11 cellular contexts compared by ENCODE assay signal in the genomic region with DNA sequence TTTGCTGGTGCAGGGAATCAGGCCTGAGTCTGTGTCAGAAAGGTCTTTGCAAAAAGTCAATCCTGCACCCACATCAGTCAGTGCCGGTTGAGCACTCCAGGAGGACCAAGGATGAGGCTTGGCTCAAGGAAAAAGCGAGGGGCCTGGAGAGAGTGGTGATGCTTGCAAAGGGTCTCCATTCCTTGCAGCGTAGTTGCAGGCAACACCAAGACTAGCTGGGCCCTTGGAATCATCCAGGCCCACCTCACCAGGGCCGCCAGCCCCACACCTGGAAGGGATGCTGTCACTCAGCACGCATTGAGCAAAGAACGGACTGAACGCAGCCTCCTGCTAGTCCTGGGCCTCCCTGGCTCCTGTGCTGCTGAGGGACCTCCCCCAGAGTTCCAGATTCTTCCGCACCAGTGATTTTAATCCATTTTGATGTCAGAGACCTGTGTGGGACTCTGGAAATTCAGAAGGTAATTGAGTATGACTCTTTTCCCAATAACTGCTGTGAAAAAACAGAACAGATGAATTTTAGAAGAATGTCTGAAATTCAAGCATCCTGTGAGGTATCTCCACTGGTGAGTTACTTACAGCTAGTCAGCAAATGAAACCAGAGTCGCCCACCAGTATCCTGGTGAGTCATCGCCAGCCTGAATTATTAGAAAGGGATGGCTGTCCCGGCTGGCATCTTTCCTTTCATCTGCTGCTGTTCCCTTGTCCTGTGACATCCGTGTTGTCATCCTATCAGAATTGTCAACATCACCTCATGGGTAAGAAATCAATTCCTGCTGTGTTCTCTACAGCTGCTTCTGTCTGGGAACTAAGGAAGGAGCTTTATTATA.
A peak's percentile ranks its signal among the peaks of the same experiment; 100 is the strongest.
DNase-seq lines count a peak whose midpoint lies in the region; FAIRE-seq and TF ChIP-seq lines count a peak whose summit lies in the region.
"Had no signal": no experiment of that assay in that cellular context is flagged by ENCODE, and none has a peak within 500 bp of the region (broad histone marks: within the 10 kb centered on the region; RNA-seq: fewer than 3 reads in every experiment).

No MANE protein-coding gene starts in this region.

- H2BK20ac ChIP-seq in H1 (ENCODE audit: low read length) = no peak overlapping the region

- no peak overlapping the region for H3K14ac ChIP-seq in H1 (ENCODE audit: insufficient read length)

- BruUV-seq in OCI-LY7 (replicated peaks; lab: Mats Ljungman, UMichigan) = no TSS peak

- H3K27ac ChIP-seq in H1 (ENCODE audit: low read depth, low read length) (no peak overlapping the region), OCI-LY7 (ENCODE audit: low read depth, low read length, poor library complexity, severe bottlenecking) (no peak overlapping the region)

- H3K79me2 ChIP-seq in H1 (ENCODE audit: control insufficient read depth in 1 of 2, insufficient read depth in 2 of 2, low read length in 2 of 2) (no peaks in the 10 kb centered on the region), OCI-LY7 (ENCODE audit: insufficient read depth, low read depth, low read length) (no peaks in the 10 kb centered on the region)

- H2AK5ac ChIP-seq in H1 (ENCODE audit: low read depth, low read length) = no peak overlapping the region

- TF ChIP-seq CTCF in AG10803 (conservative IDR thresholded peaks at IDR 0.05; ENCODE audit: low read length) = no peak
- TF ChIP-seq CTCF in H1 (IDR thresholded peaks at IDR 0.05; ENCODE audit: control extremely low read depth in 1 of 3, insufficient read depth in 1 of 3, low read depth in 1 of 3, low read length in 3 of 3) = no peak
- TF ChIP-seq CTCF in OCI-LY7 (conservative IDR thresholded peaks at IDR 0.05; ENCODE audit: low read length) = no peak

- H3K23ac ChIP-seq in H1 (ENCODE audit: insufficient read length) = no peak overlapping the region

- POLR2A ChIA-PET in H1 (lab: Charles Lee; ENCODE audit: partially characterized antibody) = interaction anchor here (1.2 kb wide), 1 partner anchor 103 kb away, joined by 3 read pairs; no protein-coding TSS in a partner anchor
- POLR2A ChIA-PET in OCI-LY7 (lab: Charles Lee) = no interaction called here

- H4K8ac ChIP-seq in H1 (ENCODE audit: extremely low read depth, insufficient read depth, low read length) = no peak overlapping the region

- no peak overlapping the region for H4K5ac ChIP-seq in H1 (ENCODE audit: insufficient read length, low read depth, low read length)

- H2BK120ac ChIP-seq in H1 (replicated peaks; ENCODE audit: low read depth, low read length) = no peak overlapping the region

- CTCF ChIA-PET in H1 (lab: Charles Lee; ENCODE audit: partially characterized antibody) (interaction anchor here (1.0 kb wide), 1 partner anchor 23 kb away, joined by 3 read pairs; no protein-coding TSS in a partner anchor), OCI-LY7 (lab: Charles Lee; ENCODE audit: unreplicated experiment) (no interaction called here)

- H3K9me3 ChIP-seq in MG63 = no peaks in the 10 kb centered on the region
- H3K9me3 ChIP-seq in H1 (ENCODE audit: insufficient read depth in 2 of 2, low read depth in 1 of 2, low read length in 1 of 2) = no peaks in the 10 kb centered on the region
- H3K9me3 ChIP-seq in OCI-LY7 (ENCODE audit: low read length) = no peaks in the 10 kb centered on the region

- H3K27me3 ChIP-seq in MG63 (no peaks in the 10 kb centered on the region), H1 (replicated peaks in 1 of 4; ENCODE audit: control insufficient read depth in 3 of 4, extremely low read depth in 1 of 4, insufficient read depth in 3 of 4, low read length in 3 of 4) (no peaks in the 10 kb centered on the region; a peak in 1 of 7 replicates)

- FAIRE-seq in H1 (lab: Jason Lieb, UNC) = no peak

- no peak overlapping the region for H2BK12ac ChIP-seq in H1 (ENCODE audit: low read depth, low read length)

- H2BK5ac ChIP-seq in H1 (ENCODE audit: low read depth, low read length) = no peak overlapping the region

- no peaks in the 10 kb centered on the region for H3K79me1 ChIP-seq in H1 (ENCODE audit: low read depth, low read length)

- peaks cover 0 to 1% (median 0%) of the 10 kb centered on the region in 4 experiments; a peak in 2 of 7 replicates for H3K4me1 ChIP-seq in H1 (replicated peaks in 1 of 4; ENCODE audit: control insufficient read depth in 3 of 4, insufficient read depth in 4 of 4, low read length in 3 of 4)
- no peaks in the 10 kb centered on the region for H3K4me1 ChIP-seq in OCI-LY7 (ENCODE audit: insufficient read depth, low read length, poor library complexity, severe bottlenecking)

- H2AFZ ChIP-seq in H1 (ENCODE audit: low read length) = no peak overlapping the region
- no peak overlapping the region for H2AFZ ChIP-seq in OCI-LY7 (ENCODE audit: low read length)

- H3K4me2 ChIP-seq in H1 (ENCODE audit: insufficient read depth in 1 of 2, low read depth in 2 of 2, low read length in 2 of 2) = no peak overlapping the region
- H3K4me2 ChIP-seq in OCI-LY7 (ENCODE audit: low read length) = no peak overlapping the region

- TF ChIP-seq EP300 in H1 (IDR thresholded peaks at IDR 0.05; ENCODE audit: borderline replicate concordance in 1 of 2, low read depth in 2 of 2, low read length in 2 of 2) = no peak

- no peak overlapping the region for H4K91ac ChIP-seq in H1 (replicated peaks; ENCODE audit: insufficient read length, low read length)

- H3K9me2 ChIP-seq in OCI-LY7 (ENCODE audit: insufficient read depth, low read length) = no peaks in the 10 kb centered on the region

- no peaks in the 10 kb centered on the region for H4K20me1 ChIP-seq in H1 (replicated peaks in 1 of 2; ENCODE audit: control insufficient read depth in 1 of 2, insufficient read depth in 2 of 2, low read length in 2 of 2)
- H4K20me1 ChIP-seq in OCI-LY7 (ENCODE audit: insufficient read depth, low read length) = no peaks in the 10 kb centered on the region

- no peak overlapping the region for H3K9ac ChIP-seq in H1 (replicated peaks in 1 of 4; ENCODE audit: extremely low read depth in 1 of 4, low read depth in 3 of 4, low read length in 3 of 4)

- H3K4ac ChIP-seq in H1 (replicated peaks; ENCODE audit: insufficient read length, low read depth, low read length) = no peak overlapping the region

- TF ChIP-seq POLR2A in H1 (IDR thresholded peaks at IDR 0.05; ENCODE audit: control extremely low read depth in 1 of 2, low read depth in 2 of 2, low read length in 2 of 2) = no peak

- TF ChIP-seq RAD21 in H1 (IDR thresholded peaks at IDR 0.05 in 1 of 2, conservative IDR thresholded peaks at IDR 0.05 in 1 of 2; ENCODE audit: low read depth in 2 of 2, low read length in 2 of 2) = no peak

- H3K36me3 ChIP-seq in MG63 (peaks cover 4% of the 10 kb centered on the region; the same call in 1 of the 2 replicates), H1 (ENCODE audit: control insufficient read depth in 2 of 4, insufficient read depth in 4 of 4, low read length in 3 of 4) (no peaks in the 10 kb centered on the region), OCI-LY7 (ENCODE audit: insufficient read depth, low read length) (no peaks in the 10 kb centered on the region)

- no peak overlapping the region for H3K4me3 ChIP-seq in AG10803 (ENCODE audit: low read length)
- no peak overlapping the region for H3K4me3 ChIP-seq in MG63
- H3K4me3 ChIP-seq in H1 (ENCODE audit: extremely low read depth in 1 of 4, insufficient read depth in 2 of 4, low read depth in 3 of 4, low read length in 4 of 4) = no peak overlapping the region
- no peak overlapping the region for H3K4me3 ChIP-seq in OCI-LY7 (ENCODE audit: low read depth, low read length, poor library complexity, severe bottlenecking)

- no peak overlapping the region for H2BK15ac ChIP-seq in H1 (ENCODE audit: low read length)

- DNase-seq in AG10803 (ENCODE audit: low read depth) = peak; percentile 57
- DNase-seq in MG63 = peak; percentile 33
- DNase-seq in H1 (ENCODE audit: low read depth in 1 of 2, low spot score in 2 of 2) = no peak
- peak; percentile 87 for DNase-seq in myocyte (ENCODE audit: low read depth)
- no peak for DNase-seq in H4 (ENCODE audit: low spot score)
- DNase-seq in NOMO-1 (lab: John Stamatoyannopoulos, UW; ENCODE audit: unreplicated experiment in 2 of 2) = no peak
- no peak for DNase-seq in NCI-H187 (lab: John Stamatoyannopoulos, UW)
- no peak for DNase-seq in OCI-LY7 (ENCODE audit: low spot score)
- DNase-seq: activated CD4-positive, alpha-beta T cell treated with anti-CD3 and anti-CD28 coated beads for 48 hours; NCI-H2029 treated with DMSO at 0.1 percent for 48 hours; nephron progenitor cell had no signal

- intact Hi-C loops in OCI-LY7 (cut with micrococcal nuclease; ENCODE audit: unreplicated experiment) = no loop called here

- no peak overlapping the region for H3K56ac ChIP-seq in H1 (replicated peaks; ENCODE audit: insufficient read length, low read depth, low read length)

- no peaks in the 10 kb centered on the region for H3K23me2 ChIP-seq in H1 (ENCODE audit: low read depth, low read length)

- 94% methylated on average over 12 of the region's 12 CpGs; no CpG with 5 or more reads in 1 of the 2 experiments for WGBS in H1 (ENCODE audit: extremely low coverage in 1 of 2, insufficient coverage in 1 of 2, insufficient read length in 1 of 2, insufficient replicate concordance in 2 of 2, low coverage in 1 of 2, low lambda C conversion rate in 2 of 2, missing lambda C conversion rate in 1 of 2), 2 experiments

- H3K18ac ChIP-seq in H1 (ENCODE audit: extremely low read depth, low read length) = no peak overlapping the region

TF ChIP-seq in H1, 55 proteins besides CTCF, POLR2A, EP300 and RAD21:
- no peak for TF ChIP-seq HDAC6 (IDR thresholded peaks at IDR 0.05; ENCODE audit: low read depth, low read length)
- TF ChIP-seq JUND (IDR thresholded peaks at IDR 0.05; ENCODE audit: low read length) = 0 out of 2 replicates have a peak, but pooled peaks have one; percentile 25

Comparison
In these comparisons a context has a peak if more than half of its experiments do, and no peak if none do; other contexts are left out.
1. DNase-seq: peak in AG10803 (single experiment), MG63 (single experiment) and myocyte (single experiment); none in H1 (0 of 2), H4 (single experiment), NOMO-1 (0 of 2), NCI-H187 (0 of 2) and OCI-LY7 (single experiment).